ENCODE assay signal across 22 cellular contexts in the genomic region with DNA sequence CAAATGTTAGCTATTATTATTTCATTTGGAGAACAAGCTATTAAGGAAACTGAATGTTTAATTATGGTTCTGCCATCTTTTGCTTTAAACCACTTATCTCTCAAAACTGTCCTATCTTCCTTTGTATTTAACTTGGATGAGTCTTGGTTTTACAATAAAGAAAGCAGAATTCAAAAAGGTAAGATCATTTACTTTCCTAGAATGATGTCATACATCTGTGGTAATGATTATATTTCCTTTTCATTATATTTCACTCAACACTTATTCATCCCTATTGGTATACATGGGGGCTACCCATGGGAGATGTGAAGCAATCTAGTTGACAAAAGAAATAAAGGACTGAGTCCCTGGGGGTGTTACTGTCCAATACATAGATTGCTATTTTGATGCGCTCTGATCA.
"Had no signal": no experiment of that assay in that cellular context is flagged by ENCODE, and none has a peak within 500 bp of the region (broad histone marks: within the 10 kb centered on the region; RNA-seq: fewer than 3 reads in every experiment).

No MANE protein-coding gene starts in this region.

- H3K4me3 ChIP-seq: MG63, PC-9, Peyer's patch, SJCRH30 had no signal

- H3K9me3 ChIP-seq: MG63, Peyer's patch, SJCRH30 had no signal

- H3K4me2 ChIP-seq: PC-9 had no signal

- H3K36me3 ChIP-seq: MG63, Peyer's patch, SJCRH30 had no signal

- DNase-seq: IMR-90, Karpas-422, KG1, MG63, NCI-H1092, NCI-H1105 treated with DMSO at 0.1 percent for 48 hours, NCI-H1436, NCI-H187, NCI-H2029 treated with DMSO at 0.1 percent for 48 hours, NCI-H2227 treated with DMSO at 0.1 percent for 48 hours, NCI-H510A, NCI-H524 treated with DMSO at 0.1 percent for 48 hours, NCI-H69, NCI-H774, OCI-M1, PC-9, Peyer's patch, SHP77 treated with DMSO at 0.1 percent for 48 hours, SJCRH30 had no signal

- ATAC-seq: Right ventricle myocardium inferior, SK-N-SH treated with all-trans-retinoic acid at 6 μM for 48 hours had no signal

- H2AFZ ChIP-seq: PC-9 had no signal

- H3K27ac ChIP-seq: HL-60, PC-9, Peyer's patch, SJCRH30 had no signal

- H3K27me3 ChIP-seq: MG63, Peyer's patch, SJCRH30 had no signal

- H3K4me1 ChIP-seq: Peyer's patch had no signal
